ENCODE assay signal across 1 cellular context in the genomic region with DNA sequence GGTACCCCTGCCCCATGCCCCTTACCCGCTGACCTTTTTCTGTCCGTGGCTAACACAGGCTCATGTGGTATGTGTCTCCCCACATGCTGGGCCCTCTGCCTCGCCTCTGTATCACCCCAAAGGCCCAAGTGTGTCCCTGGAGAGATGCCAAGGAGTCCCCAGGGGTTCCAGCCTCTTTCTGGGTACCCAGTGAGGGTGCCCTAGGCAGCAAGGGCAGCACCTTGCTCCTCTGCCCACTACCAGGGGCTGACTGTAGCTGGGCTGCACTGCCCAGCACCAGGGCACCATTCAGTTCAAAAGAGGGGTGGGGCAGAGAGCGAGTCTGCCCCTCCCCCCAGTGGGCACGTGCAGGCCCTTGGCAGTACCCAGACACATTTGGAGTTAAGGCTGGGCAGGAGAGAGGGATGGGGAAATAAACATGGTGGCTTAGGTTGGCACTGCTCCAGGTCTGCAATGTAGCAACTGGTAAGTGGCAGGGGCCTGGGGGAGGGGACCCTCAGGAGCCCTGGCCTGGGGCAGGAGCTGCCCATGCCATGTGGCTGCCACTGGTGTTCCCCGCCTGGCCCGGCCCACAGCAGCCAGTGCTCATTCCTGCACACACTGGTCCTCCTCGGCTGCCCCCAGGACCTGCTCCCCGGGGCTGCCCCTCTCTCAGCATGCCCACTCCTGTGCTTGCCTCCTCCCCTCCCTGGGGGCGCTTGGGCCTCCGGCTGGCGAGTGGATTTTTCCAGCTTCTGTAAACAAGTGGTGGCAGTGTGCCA.
TF ChIP-seq lines count a peak whose summit lies in the region.

No MANE protein-coding gene starts in this region.

TF ChIP-seq in HepG2, 621 proteins besides CTCF, POLR2A, EP300 and RAD21 (continued from another document and continues in another):
- TF ChIP-seq, protein P1, sequence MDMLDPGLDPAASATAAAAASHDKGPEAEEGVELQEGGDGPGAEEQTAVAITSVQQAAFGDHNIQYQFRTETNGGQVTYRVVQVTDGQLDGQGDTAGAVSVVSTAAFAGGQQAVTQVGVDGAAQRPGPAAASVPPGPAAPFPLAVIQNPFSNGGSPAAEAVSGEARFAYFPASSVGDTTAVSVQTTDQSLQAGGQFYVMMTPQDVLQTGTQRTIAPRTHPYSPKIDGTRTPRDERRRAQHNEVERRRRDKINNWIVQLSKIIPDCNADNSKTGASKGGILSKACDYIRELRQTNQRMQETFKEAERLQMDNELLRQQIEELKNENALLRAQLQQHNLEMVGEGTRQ (IDR thresholded peaks at IDR 0.05; ENCODE audit: low read depth, low read length): no peak
- TF ChIP-seq, protein P1 (CRISPR knock-in tag; IDR thresholded peaks at IDR 0.05; ENCODE audit: borderline replicate concordance): no peak
- TF ChIP-seq FOXK1 (CRISPR knock-in tag; IDR thresholded peaks at IDR 0.05; ENCODE audit: borderline replicate concordance, low read depth): peak; percentile 39; the same call in 1 of the 2 replicates
- TF ChIP-seq SMAD1 (CRISPR knock-in tag; IDR thresholded peaks at IDR 0.05; ENCODE audit: borderline replicate concordance, low read depth): 0 out of 2 replicates have a peak, but pooled peaks have one; percentile 31
- TF ChIP-seq TBP (CRISPR knock-in tag; IDR thresholded peaks at IDR 0.05): no peak
- 0 out of 2 replicates have a peak, but pooled peaks have one; percentile 12 for TF ChIP-seq ZNF558 (CRISPR knock-in tag; IDR thresholded peaks at IDR 0.05; ENCODE audit: borderline replicate concordance)
- TF ChIP-seq BHLHE40 (IDR thresholded peaks at IDR 0.05; ENCODE audit: low read length): peak; percentile 83
- TF ChIP-seq YY1 (IDR thresholded peaks at IDR 0.05; ENCODE audit: insufficient read depth, insufficient replicate concordance, low read depth, low read length): no peak
- no peak for TF ChIP-seq ZNF232 (CRISPR knock-in tag; IDR thresholded peaks at IDR 0.05; ENCODE audit: borderline replicate concordance)
- peak; percentile 66; the same call in 1 of the 2 replicates for TF ChIP-seq ATF7-NPFF (CRISPR knock-in tag; IDR thresholded peaks at IDR 0.05; ENCODE audit: low read depth)
- TF ChIP-seq, protein P2, sequence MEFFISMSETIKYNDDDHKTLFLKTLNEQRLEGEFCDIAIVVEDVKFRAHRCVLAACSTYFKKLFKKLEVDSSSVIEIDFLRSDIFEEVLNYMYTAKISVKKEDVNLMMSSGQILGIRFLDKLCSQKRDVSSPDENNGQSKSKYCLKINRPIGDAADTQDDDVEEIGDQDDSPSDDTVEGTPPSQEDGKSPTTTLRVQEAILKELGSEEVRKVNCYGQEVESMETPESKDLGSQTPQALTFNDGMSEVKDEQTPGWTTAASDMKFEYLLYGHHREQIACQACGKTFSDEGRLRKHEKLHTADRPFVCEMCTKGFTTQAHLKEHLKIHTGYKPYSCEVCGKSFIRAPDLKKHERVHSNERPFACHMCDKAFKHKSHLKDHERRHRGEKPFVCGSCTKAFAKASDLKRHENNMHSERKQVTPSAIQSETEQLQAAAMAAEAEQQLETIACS (CRISPR knock-in tag; IDR thresholded peaks at IDR 0.05): no peak
- TF ChIP-seq, protein P3, sequence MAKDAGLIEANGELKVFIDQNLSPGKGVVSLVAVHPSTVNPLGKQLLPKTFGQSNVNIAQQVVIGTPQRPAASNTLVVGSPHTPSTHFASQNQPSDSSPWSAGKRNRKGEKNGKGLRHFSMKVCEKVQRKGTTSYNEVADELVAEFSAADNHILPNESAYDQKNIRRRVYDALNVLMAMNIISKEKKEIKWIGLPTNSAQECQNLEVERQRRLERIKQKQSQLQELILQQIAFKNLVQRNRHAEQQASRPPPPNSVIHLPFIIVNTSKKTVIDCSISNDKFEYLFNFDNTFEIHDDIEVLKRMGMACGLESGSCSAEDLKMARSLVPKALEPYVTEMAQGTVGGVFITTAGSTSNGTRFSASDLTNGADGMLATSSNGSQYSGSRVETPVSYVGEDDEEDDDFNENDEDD (CRISPR knock-in tag; IDR thresholded peaks at IDR 0.05; ENCODE audit: borderline replicate concordance): peak; percentile 6; the same call in 1 of the 2 replicates
- TF ChIP-seq, protein P4, sequence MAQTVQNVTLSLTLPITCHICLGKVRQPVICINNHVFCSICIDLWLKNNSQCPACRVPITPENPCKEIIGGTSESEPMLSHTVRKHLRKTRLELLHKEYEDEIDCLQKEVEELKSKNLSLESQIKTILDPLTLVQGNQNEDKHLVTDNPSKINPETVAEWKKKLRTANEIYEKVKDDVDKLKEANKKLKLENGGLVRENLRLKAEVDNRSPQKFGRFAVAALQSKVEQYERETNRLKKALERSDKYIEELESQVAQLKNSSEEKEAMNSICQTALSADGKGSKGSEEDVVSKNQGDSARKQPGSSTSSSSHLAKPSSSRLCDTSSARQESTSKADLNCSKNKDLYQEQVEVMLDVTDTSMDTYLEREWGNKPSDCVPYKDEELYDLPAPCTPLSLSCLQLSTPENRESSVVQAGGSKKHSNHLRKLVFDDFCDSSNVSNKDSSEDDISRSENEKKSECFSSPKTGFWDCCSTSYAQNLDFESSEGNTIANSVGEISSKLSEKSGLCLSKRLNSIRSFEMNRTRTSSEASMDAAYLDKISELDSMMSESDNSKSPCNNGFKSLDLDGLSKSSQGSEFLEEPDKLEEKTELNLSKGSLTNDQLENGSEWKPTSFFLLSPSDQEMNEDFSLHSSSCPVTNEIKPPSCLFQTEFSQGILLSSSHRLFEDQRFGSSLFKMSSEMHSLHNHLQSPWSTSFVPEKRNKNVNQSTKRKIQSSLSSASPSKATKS (CRISPR knock-in tag; IDR thresholded peaks at IDR 0.05): no peak
- no peak for TF ChIP-seq ARNTL (CRISPR knock-in tag; IDR thresholded peaks at IDR 0.05)
- TF ChIP-seq, protein P5, sequence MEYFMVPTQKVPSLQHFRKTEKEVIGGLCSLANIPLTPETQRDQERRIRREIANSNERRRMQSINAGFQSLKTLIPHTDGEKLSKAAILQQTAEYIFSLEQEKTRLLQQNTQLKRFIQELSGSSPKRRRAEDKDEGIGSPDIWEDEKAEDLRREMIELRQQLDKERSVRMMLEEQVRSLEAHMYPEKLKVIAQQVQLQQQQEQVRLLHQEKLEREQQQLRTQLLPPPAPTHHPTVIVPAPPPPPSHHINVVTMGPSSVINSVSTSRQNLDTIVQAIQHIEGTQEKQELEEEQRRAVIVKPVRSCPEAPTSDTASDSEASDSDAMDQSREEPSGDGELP (IDR thresholded peaks at IDR 0.05; ENCODE audit: borderline replicate concordance, low read depth): no peak
- TF ChIP-seq, protein P6, sequence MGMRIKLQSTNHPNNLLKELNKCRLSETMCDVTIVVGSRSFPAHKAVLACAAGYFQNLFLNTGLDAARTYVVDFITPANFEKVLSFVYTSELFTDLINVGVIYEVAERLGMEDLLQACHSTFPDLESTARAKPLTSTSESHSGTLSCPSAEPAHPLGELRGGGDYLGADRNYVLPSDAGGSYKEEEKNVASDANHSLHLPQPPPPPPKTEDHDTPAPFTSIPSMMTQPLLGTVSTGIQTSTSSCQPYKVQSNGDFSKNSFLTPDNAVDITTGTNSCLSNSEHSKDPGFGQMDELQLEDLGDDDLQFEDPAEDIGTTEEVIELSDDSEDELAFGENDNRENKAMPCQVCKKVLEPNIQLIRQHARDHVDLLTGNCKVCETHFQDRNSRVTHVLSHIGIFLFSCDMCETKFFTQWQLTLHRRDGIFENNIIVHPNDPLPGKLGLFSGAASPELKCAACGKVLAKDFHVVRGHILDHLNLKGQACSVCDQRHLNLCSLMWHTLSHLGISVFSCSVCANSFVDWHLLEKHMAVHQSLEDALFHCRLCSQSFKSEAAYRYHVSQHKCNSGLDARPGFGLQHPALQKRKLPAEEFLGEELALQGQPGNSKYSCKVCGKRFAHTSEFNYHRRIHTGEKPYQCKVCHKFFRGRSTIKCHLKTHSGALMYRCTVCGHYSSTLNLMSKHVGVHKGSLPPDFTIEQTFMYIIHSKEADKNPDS (CRISPR knock-in tag; IDR thresholded peaks at IDR 0.05): peak; percentile 83; the same call in 1 of the 2 replicates
- no peak for TF ChIP-seq SNRNP70 (IDR thresholded peaks at IDR 0.05; ENCODE audit: low read depth, low read length)
- TF ChIP-seq ZNF350 (CRISPR knock-in tag; IDR thresholded peaks at IDR 0.05; ENCODE audit: borderline replicate concordance, low read depth): no peak
- no peak; the same call in 1 of the 2 replicates for TF ChIP-seq ZSCAN9 (CRISPR knock-in tag; IDR thresholded peaks at IDR 0.05; ENCODE audit: borderline replicate concordance)
- TF ChIP-seq POLR2AphosphoS5 (IDR thresholded peaks at IDR 0.05; ENCODE audit: low read depth, low read length): no peak
- no peak for TF ChIP-seq SAFB2 (CRISPR knock-in tag; IDR thresholded peaks at IDR 0.05; ENCODE audit: borderline replicate concordance, low read depth)
- TF ChIP-seq, protein P7, sequence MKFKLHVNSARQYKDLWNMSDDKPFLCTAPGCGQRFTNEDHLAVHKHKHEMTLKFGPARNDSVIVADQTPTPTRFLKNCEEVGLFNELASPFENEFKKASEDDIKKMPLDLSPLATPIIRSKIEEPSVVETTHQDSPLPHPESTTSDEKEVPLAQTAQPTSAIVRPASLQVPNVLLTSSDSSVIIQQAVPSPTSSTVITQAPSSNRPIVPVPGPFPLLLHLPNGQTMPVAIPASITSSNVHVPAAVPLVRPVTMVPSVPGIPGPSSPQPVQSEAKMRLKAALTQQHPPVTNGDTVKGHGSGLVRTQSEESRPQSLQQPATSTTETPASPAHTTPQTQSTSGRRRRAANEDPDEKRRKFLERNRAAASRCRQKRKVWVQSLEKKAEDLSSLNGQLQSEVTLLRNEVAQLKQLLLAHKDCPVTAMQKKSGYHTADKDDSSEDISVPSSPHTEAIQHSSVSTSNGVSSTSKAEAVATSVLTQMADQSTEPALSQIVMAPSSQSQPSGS (CRISPR knock-in tag; IDR thresholded peaks at IDR 0.05): 0 out of 2 replicates have a peak, but pooled peaks have one; percentile 16
- no peak for TF ChIP-seq BRD4 (CRISPR knock-in tag; IDR thresholded peaks at IDR 0.05)
- TF ChIP-seq, protein P8, sequence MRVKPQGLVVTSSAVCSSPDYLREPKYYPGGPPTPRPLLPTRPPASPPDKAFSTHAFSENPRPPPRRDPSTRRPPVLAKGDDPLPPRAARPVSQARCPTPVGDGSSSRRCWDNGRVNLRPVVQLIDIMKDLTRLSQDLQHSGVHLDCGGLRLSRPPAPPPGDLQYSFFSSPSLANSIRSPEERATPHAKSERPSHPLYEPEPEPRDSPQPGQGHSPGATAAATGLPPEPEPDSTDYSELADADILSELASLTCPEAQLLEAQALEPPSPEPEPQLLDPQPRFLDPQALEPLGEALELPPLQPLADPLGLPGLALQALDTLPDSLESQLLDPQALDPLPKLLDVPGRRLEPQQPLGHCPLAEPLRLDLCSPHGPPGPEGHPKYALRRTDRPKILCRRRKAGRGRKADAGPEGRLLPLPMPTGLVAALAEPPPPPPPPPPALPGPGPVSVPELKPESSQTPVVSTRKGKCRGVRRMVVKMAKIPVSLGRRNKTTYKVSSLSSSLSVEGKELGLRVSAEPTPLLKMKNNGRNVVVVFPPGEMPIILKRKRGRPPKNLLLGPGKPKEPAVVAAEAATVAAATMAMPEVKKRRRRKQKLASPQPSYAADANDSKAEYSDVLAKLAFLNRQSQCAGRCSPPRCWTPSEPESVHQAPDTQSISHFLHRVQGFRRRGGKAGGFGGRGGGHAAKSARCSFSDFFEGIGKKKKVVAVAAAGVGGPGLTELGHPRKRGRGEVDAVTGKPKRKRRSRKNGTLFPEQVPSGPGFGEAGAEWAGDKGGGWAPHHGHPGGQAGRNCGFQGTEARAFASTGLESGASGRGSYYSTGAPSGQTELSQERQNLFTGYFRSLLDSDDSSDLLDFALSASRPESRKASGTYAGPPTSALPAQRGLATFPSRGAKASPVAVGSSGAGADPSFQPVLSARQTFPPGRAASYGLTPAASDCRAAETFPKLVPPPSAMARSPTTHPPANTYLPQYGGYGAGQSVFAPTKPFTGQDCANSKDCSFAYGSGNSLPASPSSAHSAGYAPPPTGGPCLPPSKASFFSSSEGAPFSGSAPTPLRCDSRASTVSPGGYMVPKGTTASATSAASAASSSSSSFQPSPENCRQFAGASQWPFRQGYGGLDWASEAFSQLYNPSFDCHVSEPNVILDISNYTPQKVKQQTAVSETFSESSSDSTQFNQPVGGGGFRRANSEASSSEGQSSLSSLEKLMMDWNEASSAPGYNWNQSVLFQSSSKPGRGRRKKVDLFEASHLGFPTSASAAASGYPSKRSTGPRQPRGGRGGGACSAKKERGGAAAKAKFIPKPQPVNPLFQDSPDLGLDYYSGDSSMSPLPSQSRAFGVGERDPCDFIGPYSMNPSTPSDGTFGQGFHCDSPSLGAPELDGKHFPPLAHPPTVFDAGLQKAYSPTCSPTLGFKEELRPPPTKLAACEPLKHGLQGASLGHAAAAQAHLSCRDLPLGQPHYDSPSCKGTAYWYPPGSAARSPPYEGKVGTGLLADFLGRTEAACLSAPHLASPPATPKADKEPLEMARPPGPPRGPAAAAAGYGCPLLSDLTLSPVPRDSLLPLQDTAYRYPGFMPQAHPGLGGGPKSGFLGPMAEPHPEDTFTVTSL (CRISPR knock-in tag; IDR thresholded peaks at IDR 0.05; ENCODE audit: borderline replicate concordance): 0 out of 2 replicates have a peak, but pooled peaks have one; percentile 22
- TF ChIP-seq ZFP36L1 (CRISPR knock-in tag; IDR thresholded peaks at IDR 0.05): peak; percentile 8; the same call in 1 of the 2 replicates
- no peak for TF ChIP-seq ATF7 (IDR thresholded peaks at IDR 0.05)
- 0 out of 2 replicates have a peak, but pooled peaks have one; percentile 12 for TF ChIP-seq ATF7 (CRISPR knock-in tag; IDR thresholded peaks at IDR 0.05)
- no peak for TF ChIP-seq SP140L (CRISPR knock-in tag; IDR thresholded peaks at IDR 0.05; ENCODE audit: borderline replicate concordance)
- no peak for TF ChIP-seq ATM (IDR thresholded peaks at IDR 0.05; ENCODE audit: borderline replicate concordance)
- TF ChIP-seq SCMH1 (CRISPR knock-in tag; IDR thresholded peaks at IDR 0.05; ENCODE audit: borderline replicate concordance): no peak
- no peak for TF ChIP-seq RFXANK (CRISPR knock-in tag; IDR thresholded peaks at IDR 0.05)
- TF ChIP-seq ARHGAP35 (CRISPR knock-in tag; IDR thresholded peaks at IDR 0.05; ENCODE audit: borderline replicate concordance): no peak
- TF ChIP-seq, protein P9, sequence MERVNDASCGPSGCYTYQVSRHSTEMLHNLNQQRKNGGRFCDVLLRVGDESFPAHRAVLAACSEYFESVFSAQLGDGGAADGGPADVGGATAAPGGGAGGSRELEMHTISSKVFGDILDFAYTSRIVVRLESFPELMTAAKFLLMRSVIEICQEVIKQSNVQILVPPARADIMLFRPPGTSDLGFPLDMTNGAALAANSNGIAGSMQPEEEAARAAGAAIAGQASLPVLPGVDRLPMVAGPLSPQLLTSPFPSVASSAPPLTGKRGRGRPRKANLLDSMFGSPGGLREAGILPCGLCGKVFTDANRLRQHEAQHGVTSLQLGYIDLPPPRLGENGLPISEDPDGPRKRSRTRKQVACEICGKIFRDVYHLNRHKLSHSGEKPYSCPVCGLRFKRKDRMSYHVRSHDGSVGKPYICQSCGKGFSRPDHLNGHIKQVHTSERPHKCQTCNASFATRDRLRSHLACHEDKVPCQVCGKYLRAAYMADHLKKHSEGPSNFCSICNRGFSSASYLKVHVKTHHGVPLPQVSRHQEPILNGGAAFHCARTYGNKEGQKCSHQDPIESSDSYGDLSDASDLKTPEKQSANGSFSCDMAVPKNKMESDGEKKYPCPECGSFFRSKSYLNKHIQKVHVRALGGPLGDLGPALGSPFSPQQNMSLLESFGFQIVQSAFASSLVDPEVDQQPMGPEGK (CRISPR knock-in tag; IDR thresholded peaks at IDR 0.05): peak; percentile 89
- no peak for TF ChIP-seq NR2F2 (IDR thresholded peaks at IDR 0.05; ENCODE audit: borderline replicate concordance, low read depth)
- TF ChIP-seq FOXP1 (IDR thresholded peaks at IDR 0.05): no peak
- 0 out of 2 replicates have a peak, but pooled peaks have one; percentile 48 for TF ChIP-seq FOXP1 (CRISPR knock-in tag; IDR thresholded peaks at IDR 0.05)
